In genomic region chr10:22475527-22475856, GRCh38 we compare ENCODE assay signal across 8 cellular contexts.
A peak's percentile ranks its signal among the peaks of the same experiment; 100 is the strongest.
DNase-seq lines count a peak whose midpoint lies in the region; ATAC-seq and TF ChIP-seq lines count a peak whose summit lies in the region.

No MANE protein-coding gene starts in this region.

- H3K9me3 ChIP-seq in AG04450 (ENCODE audit: control insufficient read depth, insufficient read depth, low read length) = peaks cover 9% of the 10 kb centered on the region; the same call in 1 of the 2 replicates
- H3K9me3 ChIP-seq in GM23248 (ENCODE audit: low read depth) = no peaks in the 10 kb centered on the region
- H3K9me3 ChIP-seq in duodenal mucosa (ENCODE audit: control insufficient read depth in 1 of 2, low read length in 2 of 2) = no peaks in the 10 kb centered on the region

- peaks cover 59% of the 10 kb centered on the region for H3K27me3 Mint-ChIP-seq in nephron progenitor cell (ENCODE audit: low read depth, poor library complexity)

- no peaks in the 10 kb centered on the region for H3K9me3 Mint-ChIP-seq in nephron progenitor cell

- H3K27ac Mint-ChIP-seq in nephron progenitor cell = no peak overlapping the region

- peaks cover 52% of the 10 kb centered on the region for H3K4me1 Mint-ChIP-seq in nephron progenitor cell

- no peaks in the 10 kb centered on the region for H4K20me1 ChIP-seq in GM23248 (ENCODE audit: insufficient read depth)

- no peaks in the 10 kb centered on the region for H3K79me2 ChIP-seq in GM23248 (ENCODE audit: insufficient read depth)

- peak overlapping the region; percentile 92 for H3K4me3 Mint-ChIP-seq in nephron progenitor cell

- H3K4me1 ChIP-seq in GM23248 (ENCODE audit: insufficient read depth) = peaks cover 12% of the 10 kb centered on the region
- H3K4me1 ChIP-seq in duodenal mucosa (ENCODE audit: control insufficient read depth in 1 of 2, insufficient read depth in 2 of 2, low read length in 2 of 2) = peaks cover 0 to 18% of the 10 kb centered on the region in 2 donors

- H3K4me3 ChIP-seq in AG04450 (ENCODE audit: low read depth, low read length) (peak overlapping the region; percentile 37; the same call in 1 of the 2 replicates), GM23248 (peak overlapping the region; percentile 67), duodenal mucosa (ENCODE audit: low read depth in 1 of 2, low read length in 2 of 2) (peak overlapping the region; percentile 50 to 54)

- H3K36me3 Mint-ChIP-seq in nephron progenitor cell (ENCODE audit: low read depth) = no peaks in the 10 kb centered on the region

- CTCF ChIA-PET in AG04450 (lab: Charles Lee) = interaction anchor here (1.1 kb wide), 1 partner anchor 482 kb away, joined by 3 read pairs; no protein-coding TSS in a partner anchor

- H3K9ac ChIP-seq in GM23248 (0 out of 2 replicates have a peak overlapping the region, but pooled peaks have one; percentile 21), duodenal mucosa (ENCODE audit: low read depth in 1 of 2, low read length in 2 of 2) (no peak overlapping the region)

- no peak overlapping the region for H3K27ac ChIP-seq in AG04450 (ENCODE audit: low read depth, low read length)
- no peak overlapping the region for H3K27ac ChIP-seq in GM23248
- no peak overlapping the region for H3K27ac ChIP-seq in duodenal mucosa (ENCODE audit: low read depth, low read length)

- no peak for ATAC-seq in HG03025 (IDR thresholded peaks at IDR 0.05; ENCODE audit: low FRiP score, unreplicated experiment)

- no peaks in the 10 kb centered on the region for H3K9me2 ChIP-seq in GM23248 (ENCODE audit: insufficient read depth)

- H3F3A ChIP-seq in GM23248 (ENCODE audit: insufficient read depth) = peaks cover 19% of the 10 kb centered on the region

- in situ Hi-C loops in GM23248 (cut with MboI) = no loop called here

- POLR2A ChIA-PET in AG04450 (lab: Yijun Ruan, JAX) = no interaction called here

- no peak for DNase-seq in AG04450 (ENCODE audit: low read depth, low spot score)
- DNase-seq in GM23248 = no peak
- DNase-seq in nephron progenitor cell = no peak
- no peak for DNase-seq in occipital lobe (lab: John Stamatoyannopoulos, UW)
- DNase-seq in NCI-H2029 treated with DMSO at 0.1 percent for 48 hours (lab: John Stamatoyannopoulos, UW) = no peak
- no peak for DNase-seq in GM19238 (ENCODE audit: insufficient read length, low spot score)

- no peaks in the 10 kb centered on the region for H3K36me3 ChIP-seq in GM23248 (ENCODE audit: low read depth)
- H3K36me3 ChIP-seq in duodenal mucosa (ENCODE audit: control insufficient read depth in 1 of 2, insufficient read depth in 2 of 2, low read length in 2 of 2) = no peaks in the 10 kb centered on the region

- peak overlapping the region; percentile 65 for H3K4me2 ChIP-seq in GM23248 (ENCODE audit: unreplicated experiment)

- H2AFZ ChIP-seq in GM23248 = peak overlapping the region; percentile 77

- no peak for TF ChIP-seq CTCF in AG04450 (IDR thresholded peaks at IDR 0.05; ENCODE audit: low read depth, low read length)
- TF ChIP-seq CTCF in nephron progenitor cell (IDR thresholded peaks at IDR 0.05) = no peak

- H3K27me3 ChIP-seq in AG04450 (ENCODE audit: control insufficient read depth, insufficient read depth, low read length) (peaks cover 67% of the 10 kb centered on the region), GM23248 (replicated peaks; ENCODE audit: insufficient read depth) (no peaks in the 10 kb centered on the region), duodenal mucosa (ENCODE audit: control insufficient read depth in 1 of 2, insufficient read depth in 2 of 2, low read length in 2 of 2) (peaks cover 43 to 57% of the 10 kb centered on the region in 2 donors)

- 30 to 32% methylated on average over 16 of the region's 16 CpGs for WGBS in GM23248 (ENCODE audit: low coverage in 1 of 2, low lambda C conversion rate in 2 of 2, missing lambda C conversion rate in 2 of 2), 2 experiments
